ENCODE assay signal across 11 cellular contexts in the genomic region with DNA sequence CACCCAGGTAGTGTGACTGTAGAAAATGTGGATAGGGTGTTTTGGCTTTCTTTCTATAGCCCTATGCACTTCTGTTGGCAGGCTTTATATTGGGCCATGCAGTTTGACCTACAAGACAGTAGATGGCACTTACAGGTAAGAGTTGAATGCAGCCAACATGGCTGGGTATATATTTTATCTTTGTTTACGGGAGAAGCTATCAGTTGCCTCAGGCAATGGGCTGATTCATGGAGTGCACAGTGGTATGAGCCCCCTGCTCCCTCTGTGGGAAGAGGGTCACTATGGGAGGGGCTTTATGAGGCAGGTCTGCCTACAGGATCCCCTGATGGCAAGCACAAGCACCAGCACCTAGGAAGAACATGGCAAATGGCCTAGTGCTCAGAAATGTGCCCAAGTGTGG.
DNase-seq lines count a peak whose midpoint lies in the region; ATAC-seq and TF ChIP-seq lines count a peak whose summit lies in the region.
"Had no signal": no experiment of that assay in that cellular context is flagged by ENCODE, and none has a peak within 500 bp of the region (broad histone marks: within the 10 kb centered on the region; RNA-seq: fewer than 3 reads in every experiment).

No MANE protein-coding gene starts in this region.

- no peak overlapping the region for H3K27ac Mint-ChIP-seq in natural killer cell treated with Interleukin-12 subunit alpha and Interleukin-12 subunit beta and Interleukin-15 and Interleukin-18, amount 100 ng/mL, for 72 hours
- H3K27ac Mint-ChIP-seq: activated T-helper 1 cell treated with anti-CD3 and anti-CD28 coated beads, Interleukin-12 subunit alpha, Interleukin-12 subunit beta, Interleukin-2, Interleukin-4 antibody, amounts not matched to agents 30 ng/mL and 10 ng/mL and 1 ng/mL, durations not matched to agents 14 hours and 24 hours and 36 hours had no signal

- no peak overlapping the region for H3K9ac ChIP-seq in KMS-11

- peaks cover 4% of the 10 kb centered on the region for H3K36me3 Mint-ChIP-seq in natural killer cell treated with Interleukin-12 subunit alpha and Interleukin-12 subunit beta and Interleukin-15 and Interleukin-18, amount 100 ng/mL, for 72 hours

- peaks cover 5% of the 10 kb centered on the region for H3K9me3 ChIP-seq in WERI-Rb-1 (ENCODE audit: severe bottlenecking)

- no peak overlapping the region for H3K4me3 Mint-ChIP-seq in natural killer cell treated with Interleukin-12 subunit alpha and Interleukin-12 subunit beta and Interleukin-15 and Interleukin-18, amount 100 ng/mL, for 72 hours
- H3K4me3 Mint-ChIP-seq: activated T-helper 1 cell treated with anti-CD3 and anti-CD28 coated beads, Interleukin-12 subunit alpha, Interleukin-12 subunit beta, Interleukin-2, Interleukin-4 antibody, amounts not matched to agents 30 ng/mL and 10 ng/mL and 1 ng/mL, durations not matched to agents 14 hours and 24 hours and 36 hours; central memory CD8-positive, alpha-beta T cell had no signal

- no peaks in the 10 kb centered on the region for H3K27me3 Mint-ChIP-seq in natural killer cell treated with Interleukin-12 subunit alpha and Interleukin-12 subunit beta and Interleukin-15 and Interleukin-18, amount 100 ng/mL, for 72 hours
- H3K27me3 Mint-ChIP-seq: central memory CD8-positive, alpha-beta T cell had no signal

- H3K27ac ChIP-seq in KMS-11 = no peak overlapping the region
- no peak overlapping the region for H3K27ac ChIP-seq in WERI-Rb-1

- ATAC-seq in HG03439 (IDR thresholded peaks at IDR 0.05; ENCODE audit: unreplicated experiment) = no peak
- ATAC-seq in natural killer cell treated with Interleukin-12 subunit alpha and Interleukin-12 subunit beta and Interleukin-15 and Interleukin-18, amount 100 ng/mL, for 72 hours = no peak

- H3K4me1 Mint-ChIP-seq in natural killer cell treated with Interleukin-12 subunit alpha and Interleukin-12 subunit beta and Interleukin-15 and Interleukin-18, amount 100 ng/mL, for 72 hours (ENCODE audit: low read depth in 2 of 2) = no peaks in the 10 kb centered on the region
- H3K4me1 Mint-ChIP-seq: central memory CD8-positive, alpha-beta T cell had no signal

- H2AFZ ChIP-seq in KMS-11 (ENCODE audit: low read depth) = no peak overlapping the region

- DNase-seq in ELF-1 (ENCODE audit: low read depth, low spot score) (peak; percentile 59), WERI-Rb-1 (peak; percentile 6), glomerular visceral epithelial cell (ENCODE audit: extremely low spot score) (peak; percentile 24)
- DNase-seq in activated naive CD4-positive, alpha-beta T cell (lab: John Stamatoyannopoulos, UW) = no peak
- DNase-seq in natural killer cell treated with Interleukin-12 subunit alpha and Interleukin-12 subunit beta and Interleukin-15 and Interleukin-18, amount 100 ng/mL, for 72 hours (ENCODE audit: low spot score) = no peak
- DNase-seq in stimulated activated naive CD4-positive, alpha-beta T cell treated with Interleukin-2 at 50 U/mL for 16 hours (lab: John Stamatoyannopoulos, UW) = no peak
- DNase-seq: head of caudate nucleus had no signal

- no peak overlapping the region for H3K4me2 ChIP-seq in KMS-11

- H4K20me1 ChIP-seq in KMS-11 (ENCODE audit: insufficient read depth) = no peaks in the 10 kb centered on the region

- no peaks in the 10 kb centered on the region for H3K27me3 ChIP-seq in KMS-11 (ENCODE audit: insufficient read depth, low read depth)
- no peaks in the 10 kb centered on the region for H3K27me3 ChIP-seq in WERI-Rb-1 (ENCODE audit: insufficient read depth, low read depth, severe bottlenecking)

- no peaks in the 10 kb centered on the region for H3K4me1 ChIP-seq in KMS-11 (ENCODE audit: low read depth, poor library complexity, severe bottlenecking)

- H3K79me2 ChIP-seq in KMS-11 (ENCODE audit: insufficient read depth, low read depth) = no peaks in the 10 kb centered on the region

- H3K4me3 ChIP-seq in KMS-11 (IDR thresholded peaks at IDR 0.05; ENCODE audit: insufficient read depth, low read depth, low read length) (no peak overlapping the region), WERI-Rb-1 (ENCODE audit: low read depth, low read length) (no peak overlapping the region)

- H3K9me3 Mint-ChIP-seq in natural killer cell treated with Interleukin-12 subunit alpha and Interleukin-12 subunit beta and Interleukin-15 and Interleukin-18, amount 100 ng/mL, for 72 hours = peaks cover 10% of the 10 kb centered on the region
- H3K9me3 Mint-ChIP-seq: central memory CD8-positive, alpha-beta T cell had no signal

- no peaks in the 10 kb centered on the region for H3K36me3 ChIP-seq in KMS-11 (ENCODE audit: insufficient read depth)
- no peaks in the 10 kb centered on the region for H3K36me3 ChIP-seq in WERI-Rb-1

- TF ChIP-seq CTCF in KMS-11 (conservative IDR thresholded peaks at IDR 0.05; ENCODE audit: low read depth, low read length) = 0 out of 2 replicates have a peak, but pooled peaks have one; percentile 19
- peak; percentile 32 for TF ChIP-seq CTCF in WERI-Rb-1 (IDR thresholded peaks at IDR 0.05; ENCODE audit: low read depth, low read length)

Comparison
In these comparisons a context has a peak if more than half of its experiments do, and no peak if none do; other contexts are left out.
1. DNase-seq: peak in ELF-1 (single experiment), WERI-Rb-1 (single experiment) and glomerular visceral epithelial cell (single experiment); none in activated naive CD4-positive, alpha-beta T cell (0 of 4), natural killer cell treated with Interleukin-12 subunit alpha and Interleukin-12 subunit beta and Interleukin-15 and Interleukin-18, amount 100 ng/mL, for 72 hours (single experiment) and stimulated activated naive CD4-positive, alpha-beta T cell treated with Interleukin-2 at 50 U/mL for 16 hours (single experiment).